In genomic region chr19:19460258-19460731, GRCh38 we compare ENCODE assay signal across 8 cellular contexts. TPM values are rescaled to one million over a fixed set of nuclear protein-coding genes. Genes with fewer than 3 reads are reported as not detected.
DNase-seq lines count a peak whose midpoint lies in the region; ATAC-seq and TF ChIP-seq lines count a peak whose summit lies in the region.

No MANE protein-coding gene starts in this region.

- peak overlapping the region; percentile 5; the same call in 1 of the 2 replicates for H3K9ac ChIP-seq in PC-3 (ENCODE audit: low read length)

- no peaks in the 10 kb centered on the region for H3K27me3 ChIP-seq in PC-3 (ENCODE audit: low read length)
- no peaks in the 10 kb centered on the region for H3K27me3 ChIP-seq in effector memory CD4-positive, alpha-beta T cell (replicated peaks; ENCODE audit: control insufficient read depth, insufficient read depth, low read length, poor library complexity, severe bottlenecking)
- no peaks in the 10 kb centered on the region for H3K27me3 ChIP-seq in psoas muscle (ENCODE audit: insufficient read depth in 3 of 3, low read length in 2 of 3)

- H3K4me3 ChIP-seq in PC-3 (ENCODE audit: low read length), result no peak overlapping the region
- H3K4me3 ChIP-seq in effector memory CD4-positive, alpha-beta T cell (ENCODE audit: insufficient read depth, low read depth, low read length, poor library complexity, severe bottlenecking), result peak overlapping the region; percentile 28
- H3K4me3 ChIP-seq in psoas muscle, result peak overlapping the region; percentile 55

- H3K4me1 ChIP-seq in PC-3 (ENCODE audit: insufficient read depth, low read length), result peaks cover 19% of the 10 kb centered on the region
- peaks cover 74% of the 10 kb centered on the region for H3K4me1 ChIP-seq in effector memory CD4-positive, alpha-beta T cell (ENCODE audit: control insufficient read depth, insufficient read depth, low read length, poor library complexity, severe bottlenecking)
- peaks cover 78% of the 10 kb centered on the region for H3K4me1 ChIP-seq in psoas muscle

- peaks cover 90% of the 10 kb centered on the region for H3K79me2 ChIP-seq in PC-3 (ENCODE audit: low read length)

- POLR2A ChIA-PET in PC-3 (lab: Charles Lee; ENCODE audit: unreplicated experiment), result no interaction called here

- H3K9me3 ChIP-seq in PC-3 (ENCODE audit: low read length) (no peaks in the 10 kb centered on the region), psoas muscle (no peaks in the 10 kb centered on the region)
- H3K9me3 ChIP-seq in effector memory CD4-positive, alpha-beta T cell (ENCODE audit: control insufficient read depth, low read length), result no peaks in the 10 kb centered on the region

- H3K27ac Mint-ChIP-seq in Calu3 (ENCODE audit: unreplicated experiment), result no peak overlapping the region

- H3K36me3 ChIP-seq in PC-3 (ENCODE audit: low read depth, low read length) (peaks cover 11% of the 10 kb centered on the region), psoas muscle (ENCODE audit: insufficient read depth in 1 of 2, low read depth in 1 of 2) (peaks cover 0 to under 1% of the 10 kb centered on the region in 2 donors)
- H3K36me3 ChIP-seq in effector memory CD4-positive, alpha-beta T cell (ENCODE audit: control insufficient read depth, insufficient read depth, low read length), result peaks cover 2% of the 10 kb centered on the region

- intact Hi-C loops in PC-3 (cut with micrococcal nuclease), result no loop called here
- intact Hi-C loops in psoas muscle (cut with DNase I), result no loop called here
- intact Hi-C loops in Calu3 (cut with micrococcal nuclease; ENCODE audit: unreplicated experiment), result no loop called here

- peaks cover 22% of the 10 kb centered on the region; the same call in 1 of the 2 replicates for H4K20me1 ChIP-seq in PC-3 (ENCODE audit: low read length)

- no peak overlapping the region for H3K4me3 Mint-ChIP-seq in Calu3 (ENCODE audit: low read depth, unreplicated experiment)

- H3K36me3 Mint-ChIP-seq in Calu3 (ENCODE audit: insufficient read depth, unreplicated experiment), result peaks cover 23% of the 10 kb centered on the region

- peak overlapping the region; percentile 71 for H3K27ac ChIP-seq in PC-3 (ENCODE audit: low read length)
- peak overlapping the region; percentile 80 for H3K27ac ChIP-seq in effector memory CD4-positive, alpha-beta T cell (ENCODE audit: insufficient read depth, low read length, poor library complexity, severe bottlenecking)
- peak overlapping the region; percentile 81 for H3K27ac ChIP-seq in psoas muscle

- no peaks in the 10 kb centered on the region for H3F3A ChIP-seq in PC-3 (ENCODE audit: low read length, unreplicated experiment)

- H3K4me1 Mint-ChIP-seq in Calu3 (ENCODE audit: low read depth, unreplicated experiment), result peaks cover 24% of the 10 kb centered on the region

- H3K9me2 ChIP-seq in PC-3 (replicated peaks; ENCODE audit: low read length), result no peaks in the 10 kb centered on the region

- peak; percentile 29 for ATAC-seq in GM18909 (IDR thresholded peaks at IDR 0.05; ENCODE audit: poor library complexity, unreplicated experiment)
- ATAC-seq in PC-3, result no peak
- ATAC-seq in psoas muscle, result peak in 3 of 4 donors; percentile 2 to 13 (median 12)
- no peak for ATAC-seq in HG03139 (IDR thresholded peaks at IDR 0.05; ENCODE audit: unreplicated experiment)

- H3K4me2 ChIP-seq in PC-3 (ENCODE audit: low read length), result peak overlapping the region; percentile 50

- no peak overlapping the region for H2AFZ ChIP-seq in PC-3 (ENCODE audit: low read length)

- TF ChIP-seq CTCF in PC-3 (conservative IDR thresholded peaks at IDR 0.05; ENCODE audit: low read depth, low read length) (no peak), psoas muscle (IDR thresholded peaks at IDR 0.05) (no peak), Calu3 (IDR thresholded peaks at IDR 0.05; ENCODE audit: unreplicated experiment) (no peak)

- H3K27me3 Mint-ChIP-seq in Calu3 (ENCODE audit: unreplicated experiment), result no peaks in the 10 kb centered on the region

- H3K9me3 Mint-ChIP-seq in Calu3 (ENCODE audit: low read depth, unreplicated experiment), result peaks cover 2% of the 10 kb centered on the region

- CTCF ChIA-PET in PC-3 (lab: Charles Lee) (no interaction called here), Calu3 (lab: Charles Lee) (no interaction called here)

- DNase-seq in PC-3 (no peak), psoas muscle (no peak), retina (no peak), NCI-H2196 treated with DMSO at 0.1 percent for 48 hours (lab: John Stamatoyannopoulos, UW; ENCODE audit: unreplicated experiment) (no peak), Calu3 (no peak)
- DNase-seq in effector memory CD4-positive, alpha-beta T cell, result peak in 2 of 3 donors; percentile 23 to 28

- BruUV-seq in PC-3 (replicated peaks; lab: Mats Ljungman, UMichigan), result no TSS peak
- no TSS peak for BruUV-seq in Calu3 (replicated peaks; lab: Mats Ljungman, UMichigan)

- 49 to 59% (median 53%) methylated on average over 10 of the region's 10 CpGs for WGBS in psoas muscle, 3 donors

RNA-seq across cellular contexts. Expression of gene GATAD2A, which starts 54.8 kb away (rescaled TPM):
- 104 and 143 TPM in 2 replicates for total RNA-seq in PC-3 (2014; rRNA removed)
- total RNA-seq in psoas muscle, result 10 to 100 TPM; 25.3 to 65.9 (median 55.6) TPM
- polyA plus RNA-seq in psoas muscle, result 10 to 100 TPM; 18.5 to 43.4 (median 32.5) TPM
- total RNA-seq in Calu3 (2022), result 79.8 and 83.7 TPM in 2 replicates

RNA-seq across cellular contexts. Expression of gene TSSK6, which starts 55.1 kb away (rescaled TPM):
- total RNA-seq in PC-3 (2014; rRNA removed) (4.5 and 4.9 TPM in 2 replicates), psoas muscle (1 to 10 TPM in 1 of 4 donors, under 1 TPM in 2, not detected in 1; 0.50 to 1.9 (median 0.62) TPM), Calu3 (2022) (2.8 and 3.1 TPM in 2 replicates)
- polyA plus RNA-seq in psoas muscle, result 1 to 10 TPM in 2 of 3 donors, under 1 TPM in 1; 0.37 to 3.2 (median 1.4) TPM

RNA-seq across cellular contexts. Expression of gene NDUFA13, which starts 55.7 kb away (rescaled TPM):
- total RNA-seq in PC-3 (2014; rRNA removed) (380 and 481 TPM in 2 replicates), psoas muscle (100 to 1,000 TPM; 438 to 648 (median 574) TPM), Calu3 (2022) (191 and 193 TPM in 2 replicates)
- polyA plus RNA-seq in psoas muscle, result 100 to 1,000 TPM; 274 to 597 (median 487) TPM

Comparison
In these comparisons a context has a peak if more than half of its experiments do, and no peak if none do; other contexts are left out.
1. ATAC-seq: peak in GM18909 (single experiment) and psoas muscle (3 of 4); none in PC-3 (single experiment) and HG03139 (single experiment).
2. DNase-seq: peak in effector memory CD4-positive, alpha-beta T cell (2 of 3); none in PC-3 (single experiment), psoas muscle (0 of 2), retina (single experiment), NCI-H2196 treated with DMSO at 0.1 percent for 48 hours (single experiment) and Calu3 (single experiment).
3. Peak in every context shown above with its lines, with median percentiles within 50 percentile points of each other: H3K27ac ChIP-seq.